ENCODE assay signal across 14 cellular contexts in the genomic region with DNA sequence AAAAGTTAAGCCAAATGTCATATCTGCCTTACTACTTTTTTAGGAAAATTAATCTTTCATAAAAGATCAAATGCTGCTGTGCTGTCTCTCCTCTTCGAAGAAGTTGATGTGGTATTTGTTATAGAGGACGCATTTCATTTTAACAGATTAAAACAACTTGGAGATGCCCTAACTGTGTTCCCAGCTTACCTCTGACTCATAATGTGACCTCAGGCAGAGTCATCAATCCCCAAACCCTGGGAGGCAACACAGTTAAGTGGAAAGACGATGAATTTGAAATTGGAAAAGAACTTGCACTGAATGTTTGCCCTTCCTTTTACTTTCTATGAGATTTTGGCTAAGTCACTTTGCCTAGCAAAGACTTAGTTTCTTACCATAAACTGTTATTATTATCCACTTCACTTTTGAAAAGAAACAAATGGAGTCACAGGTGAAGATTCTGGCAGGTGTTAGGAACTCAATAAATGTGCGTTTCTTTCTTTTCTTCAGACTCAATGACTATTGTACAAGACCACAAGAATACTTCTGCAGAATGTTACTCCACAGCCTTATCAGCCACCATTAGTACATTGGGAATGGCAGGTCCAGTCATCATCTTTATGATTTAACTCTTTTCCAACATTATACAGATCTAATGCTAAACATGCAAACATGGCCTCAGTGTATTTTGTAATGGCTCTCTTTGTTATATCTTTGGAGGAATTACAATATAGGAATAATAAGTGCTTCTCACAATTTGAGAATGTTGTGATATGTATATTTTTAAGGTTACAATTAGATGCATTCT.
DNase-seq lines count a peak whose midpoint lies in the region; ATAC-seq and TF ChIP-seq lines count a peak whose summit lies in the region.
"Had no signal": no experiment of that assay in that cellular context is flagged by ENCODE, and none has a peak within 500 bp of the region (broad histone marks: within the 10 kb centered on the region; RNA-seq: fewer than 3 reads in every experiment).

No MANE protein-coding gene starts in this region.

- CTCF ChIA-PET in SK-N-SH (lab: Yijun Ruan, JAX) = no interaction called here

- H3K27me3 ChIP-seq in GM23248 (replicated peaks; ENCODE audit: insufficient read depth) (no peaks in the 10 kb centered on the region), SK-N-SH (ENCODE audit: insufficient read depth) (no peaks in the 10 kb centered on the region)
- H3K27me3 ChIP-seq: vagina had no signal

- H3K4me3 ChIP-seq in GM23248 (peak overlapping the region; percentile 28), SK-N-SH (ENCODE audit: low read depth in 2 of 2, low read length in 1 of 2) (peak overlapping the region in 1 of 2 experiments; percentile 10; a peak in 1 of 4 replicates)
- H3K4me3 ChIP-seq: lower lobe of right lung, vagina had no signal

- H3K9me2 ChIP-seq in GM23248 (ENCODE audit: insufficient read depth) = 0 out of 2 replicates have a peak, but pooled peaks cover 3% of the 10 kb centered on the region
- no peaks in the 10 kb centered on the region for H3K9me2 ChIP-seq in SK-N-SH

- H4K20me1 ChIP-seq in GM23248 (ENCODE audit: insufficient read depth) = no peaks in the 10 kb centered on the region
- no peaks in the 10 kb centered on the region for H4K20me1 ChIP-seq in SK-N-SH (ENCODE audit: insufficient read depth)

- H3K9me3 ChIP-seq in GM23248 (ENCODE audit: low read depth) (peaks cover 3% of the 10 kb centered on the region), SK-N-SH (no peaks in the 10 kb centered on the region)
- H3K9me3 ChIP-seq: lower lobe of right lung, vagina had no signal

- no peak for TF ChIP-seq RAD21 in SK-N-SH (IDR thresholded peaks at IDR 0.05; ENCODE audit: low read length)

- WGBS in GM23248 (ENCODE audit: low coverage in 1 of 2, low lambda C conversion rate in 2 of 2, missing lambda C conversion rate in 2 of 2), 2 experiments = 11% methylated on average over 4 of the region's 4 CpGs
- WGBS in SK-N-SH (ENCODE audit: low lambda C conversion rate) = 9% methylated on average over 4 of the region's 4 CpGs

- peaks cover 34% of the 10 kb centered on the region for H3F3A ChIP-seq in GM23248 (ENCODE audit: insufficient read depth)
- H3F3A ChIP-seq in SK-N-SH (replicated peaks; ENCODE audit: insufficient read depth) = peaks cover 36% of the 10 kb centered on the region

- peak overlapping the region; percentile 70 for H3K4me2 ChIP-seq in GM23248 (ENCODE audit: unreplicated experiment)
- peak overlapping the region; percentile 61; the same call in 1 of the 2 replicates for H3K4me2 ChIP-seq in SK-N-SH

- no peak for TF ChIP-seq CTCF in SK-N-SH (IDR thresholded peaks at IDR 0.05)

- H3K9ac ChIP-seq in GM23248 = peak overlapping the region; percentile 6; the same call in 1 of the 2 replicates
- H3K9ac ChIP-seq in SK-N-SH = peak overlapping the region; percentile 35; the same call in 1 of the 2 replicates

- ATAC-seq in HG02759 (IDR thresholded peaks at IDR 0.05; ENCODE audit: unreplicated experiment) = no peak
- ATAC-seq in HG03521 (IDR thresholded peaks at IDR 0.05; ENCODE audit: unreplicated experiment) = no peak
- ATAC-seq in HG02852 (IDR thresholded peaks at IDR 0.05; ENCODE audit: unreplicated experiment) = no peak
- ATAC-seq: activated CD8-positive, alpha-beta memory T cell treated with anti-CD3 and anti-CD28 coated beads, Interleukin-2, amount 10 ng/mL, durations not matched to agents 7 days and 5 days; lower lobe of right lung; natural killer cell treated with Interleukin-12 subunit alpha and Interleukin-12 subunit beta and Interleukin-15 and Interleukin-18, amount 100 ng/mL, for 72 hours; stimulated activated naive CD8-positive, alpha-beta T cell treated with anti-CD3 and anti-CD28 coated beads, Interleukin-15, Interleukin-2, amounts not matched to agents 100 U/mL and 50 U/mL, for 24 hours had no signal

- in situ Hi-C loops in GM23248 (cut with MboI) = no loop called here

- peaks cover 32% of the 10 kb centered on the region for H3K4me1 ChIP-seq in GM23248 (ENCODE audit: insufficient read depth)
- peaks cover 0 to 31% of the 10 kb centered on the region in 2 experiments; a peak in 3 of 4 replicates for H3K4me1 ChIP-seq in SK-N-SH (ENCODE audit: control insufficient read depth in 1 of 2, insufficient read depth in 2 of 2, low read depth in 1 of 2, low read length in 1 of 2)
- H3K4me1 ChIP-seq: lower lobe of right lung, vagina had no signal

- H3K36me3 ChIP-seq in GM23248 (ENCODE audit: low read depth) = no peaks in the 10 kb centered on the region
- no peaks in the 10 kb centered on the region for H3K36me3 ChIP-seq in SK-N-SH (replicated peaks in 1 of 2; ENCODE audit: control insufficient read depth in 1 of 2, insufficient read depth in 2 of 2, low read length in 1 of 2)
- H3K36me3 ChIP-seq: lower lobe of right lung, WERI-Rb-1 had no signal

- TF ChIP-seq EP300 in SK-N-SH (IDR thresholded peaks at IDR 0.05; ENCODE audit: borderline replicate concordance in 1 of 2, low read depth in 1 of 2, low read length in 1 of 2) = peak in 1 of 2 experiments; percentile 81; a peak in 2 of 4 replicates

- DNase-seq in GM23248 (peak; percentile 88), SK-N-SH (no peak), fibroblast of peridontal ligament (ENCODE audit: extremely low read depth) (peak; percentile 88), stromal cell of bone marrow (ENCODE audit: low read depth) (peak; percentile 91)
- DNase-seq: activated CD8-positive, alpha-beta memory T cell treated with anti-CD3 and anti-CD28 coated beads, Interleukin-2, amount 10 ng/mL, durations not matched to agents 7 days and 5 days; activated naive CD4-positive, alpha-beta T cell treated with anti-CD3 and anti-CD28 coated beads for 36 hours; lower lobe of right lung; stimulated activated naive CD8-positive, alpha-beta T cell treated with anti-CD3 and anti-CD28 coated beads, Interleukin-15, Interleukin-2, amounts not matched to agents 100 U/mL and 50 U/mL, for 24 hours; WERI-Rb-1 had no signal

- peak overlapping the region; percentile 39 for H2AFZ ChIP-seq in GM23248
- H2AFZ ChIP-seq in SK-N-SH (ENCODE audit: low read depth) = peak overlapping the region; percentile 48; the same call in 1 of the 2 replicates

- POLR2A ChIA-PET in SK-N-SH (lab: Yijun Ruan, JAX) = no interaction called here

- H3K79me2 ChIP-seq in GM23248 (ENCODE audit: insufficient read depth) = no peaks in the 10 kb centered on the region
- no peaks in the 10 kb centered on the region for H3K79me2 ChIP-seq in SK-N-SH (ENCODE audit: insufficient read depth)

- H3K27ac ChIP-seq in GM23248 (peak overlapping the region; percentile 71), SK-N-SH (ENCODE audit: low read depth in 2 of 2, low read length in 1 of 2) (peak overlapping the region in 1 of 2 experiments; percentile 94; a peak in 2 of 4 replicates)
- H3K27ac ChIP-seq: lower lobe of right lung, vagina, WERI-Rb-1 had no signal

TF ChIP-seq in SK-N-SH, 30 proteins besides CTCF, POLR2A, EP300 and RAD21 (continues in another document):
- TF ChIP-seq, protein P1, sequence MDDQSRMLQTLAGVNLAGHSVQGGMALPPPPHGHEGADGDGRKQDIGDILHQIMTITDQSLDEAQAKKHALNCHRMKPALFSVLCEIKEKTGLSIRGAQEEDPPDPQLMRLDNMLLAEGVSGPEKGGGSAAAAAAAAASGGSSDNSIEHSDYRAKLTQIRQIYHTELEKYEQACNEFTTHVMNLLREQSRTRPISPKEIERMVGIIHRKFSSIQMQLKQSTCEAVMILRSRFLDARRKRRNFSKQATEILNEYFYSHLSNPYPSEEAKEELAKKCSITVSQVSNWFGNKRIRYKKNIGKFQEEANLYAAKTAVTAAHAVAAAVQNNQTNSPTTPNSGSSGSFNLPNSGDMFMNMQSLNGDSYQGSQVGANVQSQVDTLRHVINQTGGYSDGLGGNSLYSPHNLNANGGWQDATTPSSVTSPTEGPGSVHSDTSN (IDR thresholded peaks at IDR 0.05) = peak; percentile 62
- TF ChIP-seq, protein P2, sequence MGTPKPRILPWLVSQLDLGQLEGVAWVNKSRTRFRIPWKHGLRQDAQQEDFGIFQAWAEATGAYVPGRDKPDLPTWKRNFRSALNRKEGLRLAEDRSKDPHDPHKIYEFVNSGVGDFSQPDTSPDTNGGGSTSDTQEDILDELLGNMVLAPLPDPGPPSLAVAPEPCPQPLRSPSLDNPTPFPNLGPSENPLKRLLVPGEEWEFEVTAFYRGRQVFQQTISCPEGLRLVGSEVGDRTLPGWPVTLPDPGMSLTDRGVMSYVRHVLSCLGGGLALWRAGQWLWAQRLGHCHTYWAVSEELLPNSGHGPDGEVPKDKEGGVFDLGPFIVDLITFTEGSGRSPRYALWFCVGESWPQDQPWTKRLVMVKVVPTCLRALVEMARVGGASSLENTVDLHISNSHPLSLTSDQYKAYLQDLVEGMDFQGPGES (IDR thresholded peaks at IDR 0.05; ENCODE audit: low read depth, low read length) = no peak
- TF ChIP-seq SMC3 (IDR thresholded peaks at IDR 0.05; ENCODE audit: low read depth, low read length) = no peak
- TF ChIP-seq JUND (IDR thresholded peaks at IDR 0.05) = peak; percentile 91
- TF ChIP-seq, protein P3, sequence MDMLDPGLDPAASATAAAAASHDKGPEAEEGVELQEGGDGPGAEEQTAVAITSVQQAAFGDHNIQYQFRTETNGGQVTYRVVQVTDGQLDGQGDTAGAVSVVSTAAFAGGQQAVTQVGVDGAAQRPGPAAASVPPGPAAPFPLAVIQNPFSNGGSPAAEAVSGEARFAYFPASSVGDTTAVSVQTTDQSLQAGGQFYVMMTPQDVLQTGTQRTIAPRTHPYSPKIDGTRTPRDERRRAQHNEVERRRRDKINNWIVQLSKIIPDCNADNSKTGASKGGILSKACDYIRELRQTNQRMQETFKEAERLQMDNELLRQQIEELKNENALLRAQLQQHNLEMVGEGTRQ (IDR thresholded peaks at IDR 0.05; ENCODE audit: borderline replicate concordance, low read depth, low read length) = no peak
- peak; percentile 37; the same call in 1 of the 2 replicates for TF ChIP-seq NFIC (IDR thresholded peaks at IDR 0.05; ENCODE audit: borderline replicate concordance)
- no peak for TF ChIP-seq EZH2phosphoT487 (IDR thresholded peaks at IDR 0.05; ENCODE audit: borderline replicate concordance, low read depth)
- TF ChIP-seq FOXJ3 (CRISPR knock-in tag; IDR thresholded peaks at IDR 0.05) = no peak
- TF ChIP-seq MXI1 (IDR thresholded peaks at IDR 0.05; ENCODE audit: low read depth, low read length) = no peak
- no peak for TF ChIP-seq TAF1 (IDR thresholded peaks at IDR 0.05; ENCODE audit: borderline replicate concordance, low read depth, low read length)
- no peak for TF ChIP-seq MEF2A (IDR thresholded peaks at IDR 0.05; ENCODE audit: borderline replicate concordance, low read depth)
- no peak for TF ChIP-seq FOXM1 (IDR thresholded peaks at IDR 0.05; ENCODE audit: low read depth)
